Comparison of ENCODE assay signal across 8 cellular contexts in the genomic region with DNA sequence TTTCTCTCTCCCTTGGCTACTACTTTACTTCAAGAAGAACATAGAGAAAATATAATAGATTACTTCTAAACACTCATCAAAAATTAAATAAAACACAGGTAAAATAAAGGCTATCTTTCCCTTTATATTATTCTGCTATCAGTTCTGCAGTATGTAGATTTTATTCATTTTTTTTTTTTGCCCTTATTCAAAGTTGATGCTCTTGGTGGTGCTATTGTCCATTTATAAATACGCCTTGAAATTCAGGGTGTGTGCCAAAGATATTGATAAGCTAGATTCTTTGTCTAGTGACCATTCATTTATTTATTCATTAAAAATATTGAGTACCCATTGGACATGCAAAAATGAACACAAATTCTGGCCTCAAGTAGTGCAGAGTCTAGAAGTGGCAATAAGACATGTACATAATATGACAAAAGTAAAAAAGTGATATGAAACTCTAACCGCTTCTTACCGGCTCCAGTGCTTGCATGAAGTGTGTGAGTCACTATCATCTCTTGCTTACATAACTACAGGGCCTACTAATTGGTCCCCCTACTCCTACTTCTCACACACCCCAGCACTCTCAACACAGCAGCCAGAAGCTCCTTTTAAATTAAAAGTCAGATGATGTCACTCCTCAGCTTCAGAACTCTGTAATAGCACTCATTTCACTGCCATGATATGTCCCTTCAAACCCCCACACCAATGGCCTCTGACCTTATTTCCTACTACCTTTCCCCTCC.
DNase-seq lines count a peak whose midpoint lies in the region; ATAC-seq and TF ChIP-seq lines count a peak whose summit lies in the region.

No MANE protein-coding gene starts in this region.

- H3K27ac ChIP-seq in OCI-LY3 (ENCODE audit: low read length) (peak overlapping the region; percentile 29; the same call in 1 of the 2 replicates), brain microvascular endothelial cell (no peak overlapping the region)

- TF ChIP-seq CTCF in OCI-LY3 (IDR thresholded peaks at IDR 0.05; ENCODE audit: low read depth, low read length): peak; percentile 47
- TF ChIP-seq CTCF in brain microvascular endothelial cell (IDR thresholded peaks at IDR 0.05; ENCODE audit: low read depth, low read length, missing control alignments): no peak

- H3K4me2 ChIP-seq in OCI-LY3 (ENCODE audit: low read length): peak overlapping the region; percentile 34

- in situ Hi-C loops in brain microvascular endothelial cell (cut with HindIII; ENCODE audit: low pct_ligation_motif_present, low sequenced_read_pairs): no loop called here

- H3K4me3 ChIP-seq in OCI-LY3 (ENCODE audit: low read length) (no peak overlapping the region), brain microvascular endothelial cell (ENCODE audit: low read depth, low read length) (no peak overlapping the region)

- H3K27me3 ChIP-seq in OCI-LY3 (ENCODE audit: low read depth, low read length) (no peaks in the 10 kb centered on the region), brain microvascular endothelial cell (replicated peaks) (no peaks in the 10 kb centered on the region)

- DNase-seq in NCI-H345 (lab: John Stamatoyannopoulos, UW) (peak; percentile 4), NCI-H345 treated with DMSO at 0.1 percent for 48 hours (lab: John Stamatoyannopoulos, UW; ENCODE audit: unreplicated experiment) (no peak), brain microvascular endothelial cell (no peak), NCI-H1048 (lab: John Stamatoyannopoulos, UW) (no peak), Kasumi-1 (lab: John Stamatoyannopoulos, UW) (no peak)
- no peak for DNase-seq in stimulated activated naive B cell treated with anti-CD40 and anti-IgM and Interleukin-4, amounts not matched to agents 10 μg/mL and 1 μg/mL and 100 μg/mL, for 72 hours

- ATAC-seq in HG03097 (IDR thresholded peaks at IDR 0.05; ENCODE audit: low FRiP score, unreplicated experiment): peak; percentile 71
- ATAC-seq in stimulated activated naive B cell treated with anti-CD40 and anti-IgM and Interleukin-4, amounts not matched to agents 10 μg/mL and 1 μg/mL and 100 μg/mL, for 72 hours (replicated peaks): peak; percentile 90 to 91

- no peaks in the 10 kb centered on the region for H3K79me2 ChIP-seq in OCI-LY3 (ENCODE audit: low read length)

- H3K4me1 Mint-ChIP-seq in stimulated activated naive B cell treated with anti-CD40 and anti-IgM and Interleukin-4, amounts not matched to agents 10 μg/mL and 1 μg/mL and 100 μg/mL, for 72 hours: peaks cover 3 to 6% of the 10 kb centered on the region in 2 donors

- H3K27me3 Mint-ChIP-seq in stimulated activated naive B cell treated with anti-CD40 and anti-IgM and Interleukin-4, amounts not matched to agents 10 μg/mL and 1 μg/mL and 100 μg/mL, for 72 hours: no peaks in the 10 kb centered on the region

- H3K4me3 Mint-ChIP-seq in stimulated activated naive B cell treated with anti-CD40 and anti-IgM and Interleukin-4, amounts not matched to agents 10 μg/mL and 1 μg/mL and 100 μg/mL, for 72 hours: no peak overlapping the region

- H3K9me3 Mint-ChIP-seq in stimulated activated naive B cell treated with anti-CD40 and anti-IgM and Interleukin-4, amounts not matched to agents 10 μg/mL and 1 μg/mL and 100 μg/mL, for 72 hours: no peaks in the 10 kb centered on the region

- peak overlapping the region; percentile 89 for H2AFZ ChIP-seq in OCI-LY3 (ENCODE audit: low read depth, low read length)

- H4K20me1 ChIP-seq in OCI-LY3 (ENCODE audit: insufficient read depth, low read length): no peaks in the 10 kb centered on the region

- no peaks in the 10 kb centered on the region for H3K36me3 Mint-ChIP-seq in stimulated activated naive B cell treated with anti-CD40 and anti-IgM and Interleukin-4, amounts not matched to agents 10 μg/mL and 1 μg/mL and 100 μg/mL, for 72 hours

- H3K9ac ChIP-seq in OCI-LY3 (ENCODE audit: low read length): peak overlapping the region; percentile 17; the same call in 1 of the 2 replicates

- H3K36me3 ChIP-seq in OCI-LY3 (replicated peaks; ENCODE audit: low read depth, low read length): no peaks in the 10 kb centered on the region
- H3K36me3 ChIP-seq in brain microvascular endothelial cell (replicated peaks): no peaks in the 10 kb centered on the region

- H3K27ac Mint-ChIP-seq in stimulated activated naive B cell treated with anti-CD40 and anti-IgM and Interleukin-4, amounts not matched to agents 10 μg/mL and 1 μg/mL and 100 μg/mL, for 72 hours: no peak overlapping the region

- no peaks in the 10 kb centered on the region for H3K9me3 ChIP-seq in OCI-LY3 (ENCODE audit: insufficient read depth, low read length)

- H3K4me1 ChIP-seq in OCI-LY3 (ENCODE audit: low read length): peaks cover 16% of the 10 kb centered on the region
